In genomic region chr6:139708342-139709199, GRCh38 we compare ENCODE assay signal across 11 cellular contexts.
A peak's percentile ranks its signal among the peaks of the same experiment; 100 is the strongest.
DNase-seq lines count a peak whose midpoint lies in the region; ATAC-seq and TF ChIP-seq lines count a peak whose summit lies in the region.
"Had no signal": no experiment of that assay in that cellular context is flagged by ENCODE, and none has a peak within 500 bp of the region (broad histone marks: within the 10 kb centered on the region; RNA-seq: fewer than 3 reads in every experiment).

No MANE protein-coding gene starts in this region.

- no peak overlapping the region for H2AFZ ChIP-seq in smooth muscle cell (ENCODE audit: low read depth)

- no peak for ATAC-seq in activated CD8-positive, alpha-beta T cell treated with anti-CD3 and anti-CD28 coated beads for 36 hours
- ATAC-seq in stimulated activated effector memory CD8-positive, alpha-beta T cell treated with anti-CD3 and anti-CD28 coated beads, Interleukin-12 subunit alpha, Interleukin-12 subunit beta, amount 100 ng/mL, for 72 hours = no peak
- ATAC-seq: GM12878 had no signal

- intact Hi-C loops in esophagus squamous epithelium (cut with DNase I) = no loop called here
- intact Hi-C loops in activated CD8-positive, alpha-beta T cell treated with anti-CD3 and anti-CD28 coated beads for 36 hours (cut with micrococcal nuclease) = no loop called here

- H3K4me1 ChIP-seq in adipocyte (ENCODE audit: control insufficient read depth, insufficient read depth, low read length) (peaks cover 34% of the 10 kb centered on the region), smooth muscle cell (ENCODE audit: low read depth) (peaks cover 5% of the 10 kb centered on the region), esophagus squamous epithelium (peaks cover 0 to 12% (median 3%) of the 10 kb centered on the region in 3 donors)

- no peaks in the 10 kb centered on the region for H3K79me2 ChIP-seq in smooth muscle cell (ENCODE audit: low read depth)

- 0% methylated on average over 6 of the region's 6 CpGs for WGBS in smooth muscle cell (ENCODE audit: low lambda C conversion rate)
- 54 to 81% methylated on average over 6 of the region's 6 CpGs for WGBS in esophagus squamous epithelium, 2 donors

- no peaks in the 10 kb centered on the region for H3K36me3 Mint-ChIP-seq in activated CD8-positive, alpha-beta T cell treated with anti-CD3 and anti-CD28 coated beads for 36 hours (ENCODE audit: low read depth)
- no peaks in the 10 kb centered on the region for H3K36me3 Mint-ChIP-seq in stimulated activated effector memory CD8-positive, alpha-beta T cell treated with anti-CD3 and anti-CD28 coated beads, Interleukin-12 subunit alpha, Interleukin-12 subunit beta, amount 100 ng/mL, for 72 hours

- DNase-seq in HFF-Myc (ENCODE audit: extremely low read depth, low read depth) (peak; percentile 56), adipocyte (ENCODE audit: low read depth) (peak; percentile 88), iris pigment epithelial cell (ENCODE audit: low read depth) (peak; percentile 93), smooth muscle cell (lab: John Stamatoyannopoulos, UW; ENCODE audit: unreplicated experiment) (no peak), esophagus squamous epithelium (lab: John Stamatoyannopoulos, UW) (no peak), NCI-H82 (lab: John Stamatoyannopoulos, UW) (no peak)
- DNase-seq in activated CD8-positive, alpha-beta T cell treated with anti-CD3 and anti-CD28 coated beads for 36 hours = no peak
- DNase-seq in stimulated activated effector memory CD8-positive, alpha-beta T cell treated with anti-CD3 and anti-CD28 coated beads, Interleukin-12 subunit alpha, Interleukin-12 subunit beta, amount 100 ng/mL, for 72 hours (ENCODE audit: low spot score in 2 of 2) = no peak
- DNase-seq: activated gamma-delta T cell; stimulated activated CD4-positive, alpha-beta T cell treated with anti-CD3 and anti-CD28 coated beads, Interleukin-2, amount 100 ng/mL, for 48 hours had no signal

- no peak overlapping the region for H3K4me3 Mint-ChIP-seq in activated CD8-positive, alpha-beta T cell treated with anti-CD3 and anti-CD28 coated beads for 36 hours
- no peak overlapping the region for H3K4me3 Mint-ChIP-seq in stimulated activated effector memory CD8-positive, alpha-beta T cell treated with anti-CD3 and anti-CD28 coated beads, Interleukin-12 subunit alpha, Interleukin-12 subunit beta, amount 100 ng/mL, for 72 hours

- no peaks in the 10 kb centered on the region for H3K27me3 ChIP-seq in adipocyte (replicated peaks; ENCODE audit: control insufficient read depth, insufficient read depth, low read length)
- H3K27me3 ChIP-seq in smooth muscle cell (ENCODE audit: low read depth) = no peaks in the 10 kb centered on the region
- H3K27me3 ChIP-seq in esophagus squamous epithelium = no peaks in the 10 kb centered on the region

- H3K27me3 Mint-ChIP-seq in activated CD8-positive, alpha-beta T cell treated with anti-CD3 and anti-CD28 coated beads for 36 hours = peaks cover 3% of the 10 kb centered on the region

- no peaks in the 10 kb centered on the region for H4K20me1 ChIP-seq in smooth muscle cell (ENCODE audit: low read depth)

- TF ChIP-seq CTCF in HFF-Myc (IDR thresholded peaks at IDR 0.05; ENCODE audit: low read depth, low read length, missing control alignments) (no peak), smooth muscle cell (IDR thresholded peaks at IDR 0.05; ENCODE audit: borderline replicate concordance, insufficient read depth, poor library complexity, severe bottlenecking) (no peak), esophagus squamous epithelium (IDR thresholded peaks at IDR 0.05) (no peak)
- no peak for TF ChIP-seq CTCF in activated CD8-positive, alpha-beta T cell treated with anti-CD3 and anti-CD28 coated beads for 36 hours (IDR thresholded peaks at IDR 0.05)

- H3K9ac ChIP-seq in adipocyte (ENCODE audit: low read length) = peak overlapping the region; percentile 51
- H3K9ac ChIP-seq in smooth muscle cell (ENCODE audit: low read depth) = peak overlapping the region; percentile 31

- no peak overlapping the region for H3K4me3 ChIP-seq in HFF-Myc (replicated peaks; ENCODE audit: low read depth, low read length)
- H3K4me3 ChIP-seq in adipocyte (ENCODE audit: low read length) = peak overlapping the region; percentile 16
- H3K4me3 ChIP-seq in smooth muscle cell = peak overlapping the region; percentile 3
- H3K4me3 ChIP-seq in esophagus squamous epithelium = no peak overlapping the region
- H3K4me3 ChIP-seq: GM12878 had no signal

- peaks cover 4% of the 10 kb centered on the region for H3K9me3 Mint-ChIP-seq in activated CD8-positive, alpha-beta T cell treated with anti-CD3 and anti-CD28 coated beads for 36 hours
- no peaks in the 10 kb centered on the region for H3K9me3 Mint-ChIP-seq in stimulated activated effector memory CD8-positive, alpha-beta T cell treated with anti-CD3 and anti-CD28 coated beads, Interleukin-12 subunit alpha, Interleukin-12 subunit beta, amount 100 ng/mL, for 72 hours

- H3K9me3 ChIP-seq in adipocyte (ENCODE audit: control insufficient read depth, low read length) (no peaks in the 10 kb centered on the region), smooth muscle cell (replicated peaks; ENCODE audit: low read depth) (no peaks in the 10 kb centered on the region), esophagus squamous epithelium (peaks cover 0 to 6% (median 0%) of the 10 kb centered on the region in 3 donors)

- no peaks in the 10 kb centered on the region for H3K36me3 ChIP-seq in adipocyte (ENCODE audit: control insufficient read depth, insufficient read depth, low read length, severe bottlenecking)
- H3K36me3 ChIP-seq in smooth muscle cell (ENCODE audit: low read depth) = no peaks in the 10 kb centered on the region
- no peaks in the 10 kb centered on the region for H3K36me3 ChIP-seq in esophagus squamous epithelium

- CTCF ChIA-PET in activated CD8-positive, alpha-beta T cell treated with anti-CD3 and anti-CD28 coated beads for 36 hours (lab: Charles Lee) = no interaction called here

- H3K4me1 Mint-ChIP-seq in activated CD8-positive, alpha-beta T cell treated with anti-CD3 and anti-CD28 coated beads for 36 hours (ENCODE audit: low read depth) = no peaks in the 10 kb centered on the region
- H3K4me1 Mint-ChIP-seq in stimulated activated effector memory CD8-positive, alpha-beta T cell treated with anti-CD3 and anti-CD28 coated beads, Interleukin-12 subunit alpha, Interleukin-12 subunit beta, amount 100 ng/mL, for 72 hours = no peaks in the 10 kb centered on the region

- peak overlapping the region; percentile 83 for H3K27ac ChIP-seq in smooth muscle cell (ENCODE audit: low read depth)
- H3K27ac ChIP-seq in esophagus squamous epithelium = no peak overlapping the region

- TF ChIP-seq POLR2A in esophagus squamous epithelium (IDR thresholded peaks at IDR 0.05) = no peak

- H3K4me2 ChIP-seq in smooth muscle cell = peak overlapping the region; percentile 61

- H3F3A ChIP-seq in smooth muscle cell (ENCODE audit: low read depth) = no peaks in the 10 kb centered on the region

- no peak overlapping the region for H3K27ac Mint-ChIP-seq in activated CD8-positive, alpha-beta T cell treated with anti-CD3 and anti-CD28 coated beads for 36 hours
- no peak overlapping the region for H3K27ac Mint-ChIP-seq in stimulated activated effector memory CD8-positive, alpha-beta T cell treated with anti-CD3 and anti-CD28 coated beads, Interleukin-12 subunit alpha, Interleukin-12 subunit beta, amount 100 ng/mL, for 72 hours

- POLR2A ChIA-PET in activated CD8-positive, alpha-beta T cell treated with anti-CD3 and anti-CD28 coated beads for 36 hours (lab: Charles Lee) = no interaction called here

Comparison
In these comparisons a context has a peak if more than half of its experiments do, and no peak if none do; other contexts are left out.
1. DNase-seq: peak in HFF-Myc (single experiment), adipocyte (single experiment) and iris pigment epithelial cell (single experiment); none in smooth muscle cell (single experiment), esophagus squamous epithelium (single experiment), activated CD8-positive, alpha-beta T cell treated with anti-CD3 and anti-CD28 coated beads for 36 hours (single experiment), stimulated activated effector memory CD8-positive, alpha-beta T cell treated with anti-CD3 and anti-CD28 coated beads, Interleukin-12 subunit alpha, Interleukin-12 subunit beta, amount 100 ng/mL, for 72 hours (0 of 2) and NCI-H82 (single experiment).
2. H3K4me3 ChIP-seq: peak in adipocyte (single experiment) and smooth muscle cell (single experiment); none in HFF-Myc (single experiment) and esophagus squamous epithelium (0 of 4).